In genomic region chr3:193086688-193087087, GRCh38 we compare ENCODE assay signal across 26 cellular contexts.
"Had no signal": no experiment of that assay in that cellular context is flagged by ENCODE, and none has a peak within 500 bp of the region (broad histone marks: within the 10 kb centered on the region; RNA-seq: fewer than 3 reads in every experiment).

No MANE protein-coding gene starts in this region.

- H3K36me3 ChIP-seq: adrenal gland, SJCRH30 had no signal

- H3K4me1 Mint-ChIP-seq: activated CD4-positive, alpha-beta T cell treated with anti-CD3 and anti-CD28 coated beads, Interleukin-2, amount 10 ng/mL, durations not matched to agents 24 days and 14 days; activated naive CD4-positive, alpha-beta T cell treated with anti-CD3 and anti-CD28 coated beads, Interleukin-2, amount 50 U/mL, for 24 hours; brain had no signal

- H3K4me3 ChIP-seq: adrenal gland, SJCRH30, SK-N-MC had no signal

- H3K36me3 Mint-ChIP-seq: brain had no signal

- ATAC-seq: activated CD8-positive, alpha-beta T cell treated with anti-CD3 and anti-CD28 coated beads, Interleukin-2, amount 10 ng/mL, durations not matched to agents 7 days and 5 days; Panc1 had no signal

- H3K27ac Mint-ChIP-seq: activated CD4-positive, alpha-beta T cell treated with anti-CD3 and anti-CD28 coated beads, Interleukin-2, amount 10 ng/mL, durations not matched to agents 24 days and 14 days; activated CD8-positive, alpha-beta T cell treated with anti-CD3 and anti-CD28 coated beads, Interleukin-2, amount 10 ng/mL, durations not matched to agents 7 days and 5 days; activated naive CD4-positive, alpha-beta T cell treated with anti-CD3 and anti-CD28 coated beads, Interleukin-2, amount 50 U/mL, for 24 hours; activated T-cell treated with anti-CD3 and anti-CD28 coated beads, Interleukin-2, amount 50 U/mL, for 24 hours; activated T-helper 2 cell treated with anti-CD3 and anti-CD28 coated beads, Interferon-gamma antibody, Interleukin-2, Interleukin-4, amounts not matched to agents 10 μg/mL and 5 μg/mL and 100 μg/mL, durations not matched to agents 14 hours and 24 hours and 36 hours; brain had no signal

- H3K4me1 ChIP-seq: adrenal gland, SJCRH30 had no signal

- H3K9me3 Mint-ChIP-seq: activated CD4-positive, alpha-beta T cell treated with anti-CD3 and anti-CD28 coated beads, Interleukin-2, amount 10 ng/mL, durations not matched to agents 24 days and 14 days; activated naive CD4-positive, alpha-beta T cell treated with anti-CD3 and anti-CD28 coated beads, Interleukin-2, amount 50 U/mL, for 24 hours; activated T-helper 2 cell treated with anti-CD3 and anti-CD28 coated beads, Interferon-gamma antibody, Interleukin-2, Interleukin-4, amounts not matched to agents 10 μg/mL and 5 μg/mL and 100 μg/mL, durations not matched to agents 14 hours and 24 hours and 36 hours had no signal

- DNase-seq: activated CD4-positive, alpha-beta T cell treated with anti-CD3 and anti-CD28 coated beads, Interleukin-2, amount 10 ng/mL, durations not matched to agents 24 days and 14 days; activated CD4-positive, alpha-beta T cell treated with anti-CD3 and anti-CD28 coated beads, Interleukin-2, amount 50 U/mL, for 48 hours; activated CD8-positive, alpha-beta T cell treated with anti-CD3 and anti-CD28 coated beads, Interleukin-2, amount 10 ng/mL, durations not matched to agents 7 days and 5 days; activated gamma-delta T cell; activated naive CD4-positive, alpha-beta T cell treated with Interleukin-2 at 50 U/mL for 16 hours; activated T-cell treated with anti-CD3 and anti-CD28 coated beads, Interleukin-2, amount 50 U/mL, for 24 hours; adrenal gland; caudate nucleus; MM.1S; MV-4-11; NCI-H1092; NCI-H1436 treated with DMSO at 0.1 percent for 48 hours; NCI-H1694 treated with DMSO at 0.1 percent for 48 hours; NCI-H2029; NCI-H345; NCI-H524 treated with DMSO at 0.1 percent for 48 hours; SHP77; SJCRH30; T1000 had no signal

- FAIRE-seq: astrocyte, bronchial epithelial cell had no signal

- H3K27me3 Mint-ChIP-seq: brain had no signal

- H3K27ac ChIP-seq: adrenal gland, SJCRH30, SK-N-MC had no signal

- H3K4me3 Mint-ChIP-seq: activated CD4-positive, alpha-beta T cell treated with anti-CD3 and anti-CD28 coated beads, Interleukin-2, amount 10 ng/mL, durations not matched to agents 24 days and 14 days; activated CD8-positive, alpha-beta T cell treated with anti-CD3 and anti-CD28 coated beads, Interleukin-2, amount 10 ng/mL, durations not matched to agents 7 days and 5 days; activated naive CD4-positive, alpha-beta T cell treated with anti-CD3 and anti-CD28 coated beads, Interleukin-2, amount 50 U/mL, for 24 hours; activated T-cell treated with anti-CD3 and anti-CD28 coated beads, Interleukin-2, amount 50 U/mL, for 24 hours; brain had no signal

- H3K9me3 ChIP-seq: adrenal gland, SJCRH30 had no signal

- H3K27me3 ChIP-seq: SJCRH30 had no signal
